ENCODE assay signal across 8 cellular contexts in the genomic region with DNA sequence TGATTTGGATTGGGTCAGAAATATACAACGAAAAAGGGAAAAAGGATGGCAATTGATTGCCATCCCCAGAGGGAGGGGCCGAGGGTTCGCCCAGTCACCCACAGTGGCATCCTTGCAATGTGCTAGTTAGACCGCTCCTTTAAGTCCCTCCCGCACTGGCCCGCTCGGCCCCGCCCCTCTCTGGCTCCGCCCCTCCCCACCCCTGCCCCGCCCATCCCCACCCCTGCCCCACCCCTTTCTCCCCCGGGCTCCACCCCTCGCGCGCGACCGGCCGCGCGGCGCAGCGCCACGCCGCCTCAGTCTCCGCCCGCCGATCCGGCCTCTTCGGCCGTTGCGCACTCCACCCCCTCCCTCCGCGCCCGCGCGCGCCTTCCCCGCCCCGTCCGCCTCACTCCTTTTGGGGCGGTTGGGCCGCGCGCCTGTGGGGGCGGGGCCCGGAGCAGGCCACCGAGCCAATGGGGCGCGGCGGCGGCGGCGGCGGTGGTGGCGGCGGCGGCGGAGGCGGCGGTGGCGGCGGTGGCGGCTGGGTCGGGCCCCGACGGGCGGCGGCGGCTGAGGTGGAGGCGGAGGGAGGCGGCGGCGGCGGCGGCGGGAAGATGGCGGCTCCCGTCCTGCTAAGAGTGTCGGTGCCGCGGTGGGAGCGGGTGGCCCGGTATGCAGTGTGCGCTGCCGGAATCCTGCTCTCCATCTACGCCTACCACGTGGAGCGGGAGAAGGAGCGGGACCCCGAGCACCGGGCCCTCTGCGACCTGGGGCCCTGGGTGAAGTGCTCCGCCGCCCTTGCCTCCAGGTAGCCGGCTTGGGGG. TPM values are rescaled to one million over a fixed set of nuclear protein-coding genes. Genes with fewer than 3 reads are reported as not detected.
DNase-seq lines count a peak whose midpoint lies in the region; TF ChIP-seq lines count a peak whose summit lies in the region.

A gene (plus strand): TSS at position 299 of the 806 bp plus-strand sequence. CDS start 298 bp downstream, at position 597.

- peak within 1 kb of the TSS; percentile 27 for H2AFZ ChIP-seq in neural cell (ENCODE audit: low read depth, low read length)

- H3K4me3 ChIP-seq in HAP-1 (peak within 1 kb of the TSS; percentile 82), MG63 (peak within 1 kb of the TSS; percentile 65), fibroblast of villous mesenchyme (ENCODE audit: low read depth, low read length) (peak within 1 kb of the TSS; percentile 73), neural cell (ENCODE audit: low read length) (peak within 1 kb of the TSS; percentile 73)

- peak within 1 kb of the TSS; percentile 49 for H3K27ac ChIP-seq in neural cell (ENCODE audit: low read length)

- no peaks in the 10 kb centered on the region for H3K36me3 ChIP-seq in ES-I3 (ENCODE audit: insufficient read depth, low read length)
- H3K36me3 ChIP-seq in HAP-1 (replicated peaks) = peaks cover 6% of the 10 kb centered on the region; the same call in 1 of the 2 replicates
- H3K36me3 ChIP-seq in MG63 = no peaks in the 10 kb centered on the region
- H3K36me3 ChIP-seq in neural cell (ENCODE audit: insufficient read depth, low read length) = no peaks in the 10 kb centered on the region

- in situ Hi-C loops in HAP-1 (cut with MboI; ENCODE audit: low sequenced_read_pairs) = no loop called here

- H3K27me3 Mint-ChIP-seq in stimulated activated naive CD8-positive, alpha-beta T cell treated with anti-CD3 and anti-CD28 coated beads, Interleukin-15, Interleukin-2, amounts not matched to agents 100 ng/mL and 50 ng/mL, for 24 hours = no peaks in the 10 kb centered on the region

- no peak within 1 kb of the TSS for H3K4me2 ChIP-seq in neural cell (ENCODE audit: low read length)

- H3K9ac ChIP-seq in ES-I3 (ENCODE audit: low read depth, low read length) = peak within 1 kb of the TSS; percentile 62
- H3K9ac ChIP-seq in neural cell (ENCODE audit: low read length) = peak within 1 kb of the TSS; percentile 73

- TF ChIP-seq CTCF in fibroblast of villous mesenchyme (IDR thresholded peaks at IDR 0.05; ENCODE audit: insufficient read depth, low read depth, low read length) (no peak), neural cell (IDR thresholded peaks at IDR 0.05; ENCODE audit: poor library complexity, severe bottlenecking) (no peak)

- H3K79me2 ChIP-seq in neural cell (replicated peaks; ENCODE audit: insufficient read depth, low read length) = no peaks in the 10 kb centered on the region

- H3K4me1 Mint-ChIP-seq in stimulated activated naive CD8-positive, alpha-beta T cell treated with anti-CD3 and anti-CD28 coated beads, Interleukin-15, Interleukin-2, amounts not matched to agents 100 ng/mL and 50 ng/mL, for 24 hours (ENCODE audit: low read depth) = peaks cover 10% of the 10 kb centered on the region

- H4K20me1 ChIP-seq in neural cell (ENCODE audit: insufficient read depth) = no peaks in the 10 kb centered on the region

- H3K9me3 ChIP-seq in ES-I3 (ENCODE audit: control insufficient read depth, insufficient read depth, low read length) (no peaks in the 10 kb centered on the region), HAP-1 (no peaks in the 10 kb centered on the region), MG63 (no peaks in the 10 kb centered on the region), neural cell (ENCODE audit: low read length) (no peaks in the 10 kb centered on the region)

- H3F3A ChIP-seq in neural cell (ENCODE audit: insufficient read depth, low read length, poor library complexity, severe bottlenecking) = no peaks in the 10 kb centered on the region

- DNase-seq in HAP-1 (ENCODE audit: low spot score in 2 of 2) (peak; percentile 91 to 97), MG63 (peak; percentile 89), SIG-M5 treated with dmso at 0.1 percent for 504 hours (lab: John Stamatoyannopoulos, UW; ENCODE audit: unreplicated experiment) (peak; percentile 90), activated gamma-delta T cell (lab: John Stamatoyannopoulos, UW) (peak; percentile 96), fibroblast of villous mesenchyme (ENCODE audit: low read depth) (peak; percentile 91)

- TF ChIP-seq RAD21 in neural cell (conservative IDR thresholded peaks at IDR 0.05) = no peak

- peak within 1 kb of the TSS; percentile 80 for H3K27ac Mint-ChIP-seq in stimulated activated naive CD8-positive, alpha-beta T cell treated with anti-CD3 and anti-CD28 coated beads, Interleukin-15, Interleukin-2, amounts not matched to agents 100 ng/mL and 50 ng/mL, for 24 hours

- H3K36me3 Mint-ChIP-seq in stimulated activated naive CD8-positive, alpha-beta T cell treated with anti-CD3 and anti-CD28 coated beads, Interleukin-15, Interleukin-2, amounts not matched to agents 100 ng/mL and 50 ng/mL, for 24 hours (ENCODE audit: low read depth) = peaks cover 4% of the 10 kb centered on the region

- H3K9me3 Mint-ChIP-seq in stimulated activated naive CD8-positive, alpha-beta T cell treated with anti-CD3 and anti-CD28 coated beads, Interleukin-15, Interleukin-2, amounts not matched to agents 100 ng/mL and 50 ng/mL, for 24 hours = no peaks in the 10 kb centered on the region

- H3K9me2 ChIP-seq in neural cell (ENCODE audit: insufficient read depth, low read length) = no peaks in the 10 kb centered on the region

- TF ChIP-seq EP300 in neural cell (conservative IDR thresholded peaks at IDR 0.05; ENCODE audit: poor library complexity, severe bottlenecking) = no peak

- H3K4me3 Mint-ChIP-seq in stimulated activated naive CD8-positive, alpha-beta T cell treated with anti-CD3 and anti-CD28 coated beads, Interleukin-15, Interleukin-2, amounts not matched to agents 100 ng/mL and 50 ng/mL, for 24 hours = peak within 1 kb of the TSS; percentile 92

- no peaks in the 10 kb centered on the region for H3K4me1 ChIP-seq in ES-I3 (ENCODE audit: insufficient read depth, low read length)
- no peaks in the 10 kb centered on the region for H3K4me1 ChIP-seq in HAP-1

- H3K27me3 ChIP-seq in HAP-1 (ENCODE audit: low read depth) (no peaks in the 10 kb centered on the region), MG63 (no peaks in the 10 kb centered on the region), neural cell (ENCODE audit: insufficient read depth, low read depth, low read length) (no peaks in the 10 kb centered on the region)

TF ChIP-seq in neural cell, 6 proteins besides CTCF, POLR2A, EP300 and RAD21:
- TF ChIP-seq, protein P1, sequence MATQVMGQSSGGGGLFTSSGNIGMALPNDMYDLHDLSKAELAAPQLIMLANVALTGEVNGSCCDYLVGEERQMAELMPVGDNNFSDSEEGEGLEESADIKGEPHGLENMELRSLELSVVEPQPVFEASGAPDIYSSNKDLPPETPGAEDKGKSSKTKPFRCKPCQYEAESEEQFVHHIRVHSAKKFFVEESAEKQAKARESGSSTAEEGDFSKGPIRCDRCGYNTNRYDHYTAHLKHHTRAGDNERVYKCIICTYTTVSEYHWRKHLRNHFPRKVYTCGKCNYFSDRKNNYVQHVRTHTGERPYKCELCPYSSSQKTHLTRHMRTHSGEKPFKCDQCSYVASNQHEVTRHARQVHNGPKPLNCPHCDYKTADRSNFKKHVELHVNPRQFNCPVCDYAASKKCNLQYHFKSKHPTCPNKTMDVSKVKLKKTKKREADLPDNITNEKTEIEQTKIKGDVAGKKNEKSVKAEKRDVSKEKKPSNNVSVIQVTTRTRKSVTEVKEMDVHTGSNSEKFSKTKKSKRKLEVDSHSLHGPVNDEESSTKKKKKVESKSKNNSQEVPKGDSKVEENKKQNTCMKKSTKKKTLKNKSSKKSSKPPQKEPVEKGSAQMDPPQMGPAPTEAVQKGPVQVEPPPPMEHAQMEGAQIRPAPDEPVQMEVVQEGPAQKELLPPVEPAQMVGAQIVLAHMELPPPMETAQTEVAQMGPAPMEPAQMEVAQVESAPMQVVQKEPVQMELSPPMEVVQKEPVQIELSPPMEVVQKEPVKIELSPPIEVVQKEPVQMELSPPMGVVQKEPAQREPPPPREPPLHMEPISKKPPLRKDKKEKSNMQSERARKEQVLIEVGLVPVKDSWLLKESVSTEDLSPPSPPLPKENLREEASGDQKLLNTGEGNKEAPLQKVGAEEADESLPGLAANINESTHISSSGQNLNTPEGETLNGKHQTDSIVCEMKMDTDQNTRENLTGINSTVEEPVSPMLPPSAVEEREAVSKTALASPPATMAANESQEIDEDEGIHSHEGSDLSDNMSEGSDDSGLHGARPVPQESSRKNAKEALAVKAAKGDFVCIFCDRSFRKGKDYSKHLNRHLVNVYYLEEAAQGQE (IDR thresholded peaks at IDR 0.05; ENCODE audit: borderline replicate concordance) = no peak
- peak; percentile 61 for TF ChIP-seq POLR2AphosphoS5 (IDR thresholded peaks at IDR 0.05)
- TF ChIP-seq MXI1 (conservative IDR thresholded peaks at IDR 0.05; ENCODE audit: poor library complexity, severe bottlenecking) = peak; percentile 74
- no peak for TF ChIP-seq SMC3 (conservative IDR thresholded peaks at IDR 0.05; ENCODE audit: poor library complexity)
- no peak for TF ChIP-seq TAF1 (IDR thresholded peaks at IDR 0.05; ENCODE audit: low read depth)
TF ChIP-seq in neural cell: peak in this region for 2.

RNA-seq across cellular contexts. Expression of the gene that starts here (rescaled TPM):
- total RNA-seq in MG63 (2014; rRNA removed; shearing (Covaris generic); ENCODE audit: low replicate concordance) = 1.7 and 3.0 TPM in 2 replicates
- total RNA-seq in fibroblast of villous mesenchyme = 13.9 and 19.9 TPM in 2 replicates
- polyA plus RNA-seq in neural cell = 18.0 and 18.2 TPM in 2 replicates
- polyA minus RNA-seq in neural cell = 36.5 and 39.1 TPM in 2 replicates

Comparison
In these comparisons a context has a peak if more than half of its experiments do, and no peak if none do; other contexts are left out.
1. Peak in every context shown above with its lines: DNase-seq, H3K4me3 ChIP-seq and H3K27ac ChIP-seq.